8 cellular contexts compared by ENCODE assay signal in the genomic region with DNA sequence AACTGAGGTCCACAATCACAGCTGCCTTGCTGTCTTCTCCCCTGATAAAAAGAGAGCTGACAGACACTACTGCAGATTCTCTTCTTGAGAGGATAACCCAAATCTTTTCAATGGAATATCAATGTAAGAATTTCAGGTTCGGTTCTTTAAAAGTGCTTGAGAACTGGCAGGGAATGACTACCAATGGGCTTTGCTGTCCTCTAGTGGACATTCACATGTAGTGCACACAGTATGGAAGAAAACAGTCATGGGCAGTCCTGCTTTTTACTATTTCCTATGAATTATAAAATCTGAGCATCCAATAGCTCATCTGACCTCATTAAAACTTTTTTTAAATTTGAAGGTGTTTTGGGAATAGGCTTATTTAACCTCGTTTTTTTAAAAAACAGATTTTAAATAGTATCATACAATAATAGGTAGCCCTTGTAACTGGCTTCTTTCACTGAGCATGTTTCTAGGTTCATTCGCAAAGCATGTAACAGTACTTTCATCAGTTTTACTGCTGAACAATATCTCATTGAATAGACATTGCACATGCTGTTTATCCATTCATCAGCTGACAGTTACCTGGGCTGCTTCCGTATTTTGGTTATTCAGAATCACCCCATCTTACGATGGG. TPM values are rescaled to one million over a fixed set of nuclear protein-coding genes. Genes with fewer than 3 reads are reported as not detected.
DNase-seq lines count a peak whose midpoint lies in the region; ATAC-seq and TF ChIP-seq lines count a peak whose summit lies in the region.

No MANE protein-coding gene starts in this region.

- H3K27me3 Mint-ChIP-seq in activated B cell treated with CpG ODN at 0.5 μM for 24 hours = no peaks in the 10 kb centered on the region

- BruUV-seq in A673 (replicated peaks; lab: Mats Ljungman, UMichigan) = no TSS peak

- peaks cover 81% of the 10 kb centered on the region for H3K36me3 Mint-ChIP-seq in activated B cell treated with CpG ODN at 0.5 μM for 24 hours (ENCODE audit: low read depth)

- peak; percentile 95 for TF ChIP-seq CTCF in A673 (conservative IDR thresholded peaks at IDR 0.05; ENCODE audit: low read depth, low read length)
- TF ChIP-seq CTCF in GM10248 (IDR thresholded peaks at IDR 0.05; ENCODE audit: control extremely low read depth, extremely low read depth, low read depth, missing control alignments) = peak; percentile 89
- TF ChIP-seq CTCF in activated B cell treated with CpG ODN at 0.5 μM for 24 hours (IDR thresholded peaks at IDR 0.05) = peak; percentile 96
- TF ChIP-seq CTCF in left ventricle myocardium inferior (IDR thresholded peaks at IDR 0.05; ENCODE audit: borderline replicate concordance) = peak; percentile 99
- TF ChIP-seq CTCF in retinal pigment epithelial cell (conservative IDR thresholded peaks at IDR 0.05; ENCODE audit: low read depth, low read length) = peak; percentile 99

- H3K4me1 ChIP-seq in A673 (ENCODE audit: insufficient read depth, low read length, poor library complexity, severe bottlenecking) = no peaks in the 10 kb centered on the region
- peaks cover 6% of the 10 kb centered on the region for H3K4me1 ChIP-seq in left ventricle myocardium inferior

- no peaks in the 10 kb centered on the region for H3K27me3 ChIP-seq in A673 (replicated peaks; ENCODE audit: insufficient read depth, low read depth, low read length, poor library complexity)
- H3K27me3 ChIP-seq in left ventricle myocardium inferior (ENCODE audit: low read depth) = no peaks in the 10 kb centered on the region

- CTCF ChIA-PET in A673 (lab: Charles Lee) (interaction anchor here (0.6 to 1.0 kb wide), 4 partner anchors 22 to 388 kb away, joined by 3 to 11 read pairs (median 5); no protein-coding TSS in a partner anchor), GM10248 (lab: Yijun Ruan, JAX) (interaction anchor here (0.8 to 4.5 kb wide), 23 partner anchors 10 to 219 kb away, joined by 3 to 45 read pairs (median 7); a partner anchor contains a TSS), activated B cell treated with CpG ODN at 0.5 μM for 24 hours (lab: Charles Lee) (interaction anchor here (0.6 to 3.2 kb wide), 9 partner anchors 11 to 625 kb away, joined by 3 to 15 read pairs (median 5); a partner anchor contains a TSS)

- H3K9me3 Mint-ChIP-seq in activated B cell treated with CpG ODN at 0.5 μM for 24 hours = no peaks in the 10 kb centered on the region

- peak; percentile 68 for DNase-seq in A673 (ENCODE audit: low spot score)
- DNase-seq in GM10248 (ENCODE audit: extremely low spot score) = peak; percentile 66
- DNase-seq in NCI-H2029 treated with DMSO at 0.1 percent for 48 hours (lab: John Stamatoyannopoulos, UW) = peak; percentile 44
- no peak for DNase-seq in activated B cell treated with CpG ODN at 0.5 μM for 24 hours
- DNase-seq in left ventricle myocardium inferior = no peak
- DNase-seq in retinal pigment epithelial cell (ENCODE audit: low read depth) = no peak
- DNase-seq in effector CD8-positive, alpha-beta T cell (lab: John Stamatoyannopoulos, UW) = no peak

- H3K4me3 ChIP-seq in A673 (ENCODE audit: low read depth, low read length, poor library complexity, severe bottlenecking) = no peak overlapping the region
- no peak overlapping the region for H3K4me3 ChIP-seq in left ventricle myocardium inferior
- no peak overlapping the region for H3K4me3 ChIP-seq in retinal pigment epithelial cell (ENCODE audit: low read length)

- H3K4me3 Mint-ChIP-seq in activated B cell treated with CpG ODN at 0.5 μM for 24 hours = no peak overlapping the region

- H3K27ac Mint-ChIP-seq in activated B cell treated with CpG ODN at 0.5 μM for 24 hours = no peak overlapping the region

- no peaks in the 10 kb centered on the region for H3K4me1 Mint-ChIP-seq in activated B cell treated with CpG ODN at 0.5 μM for 24 hours

- intact Hi-C loops in A673 (cut with micrococcal nuclease; ENCODE audit: unreplicated experiment) = loop anchor here (5.0 to 10.0 kb wide), 4 partner anchors 63 to 283 kb away; a partner anchor contains a TSS
- intact Hi-C loops in activated B cell treated with CpG ODN at 0.5 μM for 24 hours (cut with micrococcal nuclease) = loop anchor here (1.0 to 5.0 kb wide), 3 partner anchors 128 to 625 kb away; a partner anchor contains a TSS
- intact Hi-C loops in left ventricle myocardium inferior (cut with micrococcal nuclease) = no loop called here

- H3K27ac ChIP-seq in A673 (ENCODE audit: low read depth, low read length, poor library complexity, severe bottlenecking) = no peak overlapping the region
- no peak overlapping the region for H3K27ac ChIP-seq in left ventricle myocardium inferior (replicated peaks)

- no peaks in the 10 kb centered on the region for H3K9me3 ChIP-seq in A673 (ENCODE audit: low read depth, low read length, poor library complexity, severe bottlenecking)
- H3K9me3 ChIP-seq in left ventricle myocardium inferior (replicated peaks) = no peaks in the 10 kb centered on the region

- ATAC-seq in activated B cell treated with CpG ODN at 0.5 μM for 24 hours (ENCODE audit: low read depth) (peak; percentile 93), HG03457 (IDR thresholded peaks at IDR 0.05; ENCODE audit: unreplicated experiment) (no peak)

- POLR2A ChIA-PET in A673 (lab: Charles Lee; ENCODE audit: low non-redundant PET) (no interaction called here), GM10248 (lab: Yijun Ruan, JAX) (interaction anchor here (0.7 kb wide), 1 partner anchor 135 kb away, joined by 6 read pairs; no protein-coding TSS in a partner anchor), activated B cell treated with CpG ODN at 0.5 μM for 24 hours (lab: Charles Lee) (no interaction called here)

- H3K36me3 ChIP-seq in A673 (ENCODE audit: insufficient read depth, low read length, poor library complexity, severe bottlenecking) (peaks cover 76% of the 10 kb centered on the region), left ventricle myocardium inferior (peaks cover 91% of the 10 kb centered on the region)

RNA-seq across cellular contexts. Expression of a gene that starts 18.3 kb away (rescaled TPM):
- total RNA-seq in A673 (2021) = 1.3 and 1.7 TPM in 2 replicates
- total RNA-seq in activated B cell treated with CpG ODN at 0.5 μM for 24 hours = 0.27 and 0.35 TPM in 2 replicates
- 0.11 TPM for total RNA-seq in left ventricle myocardium inferior

Comparison
In these comparisons a context has a peak if more than half of its experiments do, and no peak if none do; other contexts are left out.
1. DNase-seq: peak in A673 (single experiment), GM10248 (single experiment) and NCI-H2029 treated with DMSO at 0.1 percent for 48 hours (single experiment); none in activated B cell treated with CpG ODN at 0.5 μM for 24 hours (single experiment), left ventricle myocardium inferior (single experiment), retinal pigment epithelial cell (single experiment) and effector CD8-positive, alpha-beta T cell (single experiment).
2. Peak in every context shown above with its lines, with median percentiles within 50 percentile points of each other: CTCF ChIP-seq.